1 cellular context compared by ENCODE assay signal in genomic region chr6:89745728-89746127, GRCh38.
TF ChIP-seq lines count a peak whose summit lies in the region.

No MANE protein-coding gene starts in this region.

TF ChIP-seq in GM23338, 12 proteins besides CTCF, POLR2A, EP300 and RAD21 (continued from another document):
- TF ChIP-seq, protein P1, sequence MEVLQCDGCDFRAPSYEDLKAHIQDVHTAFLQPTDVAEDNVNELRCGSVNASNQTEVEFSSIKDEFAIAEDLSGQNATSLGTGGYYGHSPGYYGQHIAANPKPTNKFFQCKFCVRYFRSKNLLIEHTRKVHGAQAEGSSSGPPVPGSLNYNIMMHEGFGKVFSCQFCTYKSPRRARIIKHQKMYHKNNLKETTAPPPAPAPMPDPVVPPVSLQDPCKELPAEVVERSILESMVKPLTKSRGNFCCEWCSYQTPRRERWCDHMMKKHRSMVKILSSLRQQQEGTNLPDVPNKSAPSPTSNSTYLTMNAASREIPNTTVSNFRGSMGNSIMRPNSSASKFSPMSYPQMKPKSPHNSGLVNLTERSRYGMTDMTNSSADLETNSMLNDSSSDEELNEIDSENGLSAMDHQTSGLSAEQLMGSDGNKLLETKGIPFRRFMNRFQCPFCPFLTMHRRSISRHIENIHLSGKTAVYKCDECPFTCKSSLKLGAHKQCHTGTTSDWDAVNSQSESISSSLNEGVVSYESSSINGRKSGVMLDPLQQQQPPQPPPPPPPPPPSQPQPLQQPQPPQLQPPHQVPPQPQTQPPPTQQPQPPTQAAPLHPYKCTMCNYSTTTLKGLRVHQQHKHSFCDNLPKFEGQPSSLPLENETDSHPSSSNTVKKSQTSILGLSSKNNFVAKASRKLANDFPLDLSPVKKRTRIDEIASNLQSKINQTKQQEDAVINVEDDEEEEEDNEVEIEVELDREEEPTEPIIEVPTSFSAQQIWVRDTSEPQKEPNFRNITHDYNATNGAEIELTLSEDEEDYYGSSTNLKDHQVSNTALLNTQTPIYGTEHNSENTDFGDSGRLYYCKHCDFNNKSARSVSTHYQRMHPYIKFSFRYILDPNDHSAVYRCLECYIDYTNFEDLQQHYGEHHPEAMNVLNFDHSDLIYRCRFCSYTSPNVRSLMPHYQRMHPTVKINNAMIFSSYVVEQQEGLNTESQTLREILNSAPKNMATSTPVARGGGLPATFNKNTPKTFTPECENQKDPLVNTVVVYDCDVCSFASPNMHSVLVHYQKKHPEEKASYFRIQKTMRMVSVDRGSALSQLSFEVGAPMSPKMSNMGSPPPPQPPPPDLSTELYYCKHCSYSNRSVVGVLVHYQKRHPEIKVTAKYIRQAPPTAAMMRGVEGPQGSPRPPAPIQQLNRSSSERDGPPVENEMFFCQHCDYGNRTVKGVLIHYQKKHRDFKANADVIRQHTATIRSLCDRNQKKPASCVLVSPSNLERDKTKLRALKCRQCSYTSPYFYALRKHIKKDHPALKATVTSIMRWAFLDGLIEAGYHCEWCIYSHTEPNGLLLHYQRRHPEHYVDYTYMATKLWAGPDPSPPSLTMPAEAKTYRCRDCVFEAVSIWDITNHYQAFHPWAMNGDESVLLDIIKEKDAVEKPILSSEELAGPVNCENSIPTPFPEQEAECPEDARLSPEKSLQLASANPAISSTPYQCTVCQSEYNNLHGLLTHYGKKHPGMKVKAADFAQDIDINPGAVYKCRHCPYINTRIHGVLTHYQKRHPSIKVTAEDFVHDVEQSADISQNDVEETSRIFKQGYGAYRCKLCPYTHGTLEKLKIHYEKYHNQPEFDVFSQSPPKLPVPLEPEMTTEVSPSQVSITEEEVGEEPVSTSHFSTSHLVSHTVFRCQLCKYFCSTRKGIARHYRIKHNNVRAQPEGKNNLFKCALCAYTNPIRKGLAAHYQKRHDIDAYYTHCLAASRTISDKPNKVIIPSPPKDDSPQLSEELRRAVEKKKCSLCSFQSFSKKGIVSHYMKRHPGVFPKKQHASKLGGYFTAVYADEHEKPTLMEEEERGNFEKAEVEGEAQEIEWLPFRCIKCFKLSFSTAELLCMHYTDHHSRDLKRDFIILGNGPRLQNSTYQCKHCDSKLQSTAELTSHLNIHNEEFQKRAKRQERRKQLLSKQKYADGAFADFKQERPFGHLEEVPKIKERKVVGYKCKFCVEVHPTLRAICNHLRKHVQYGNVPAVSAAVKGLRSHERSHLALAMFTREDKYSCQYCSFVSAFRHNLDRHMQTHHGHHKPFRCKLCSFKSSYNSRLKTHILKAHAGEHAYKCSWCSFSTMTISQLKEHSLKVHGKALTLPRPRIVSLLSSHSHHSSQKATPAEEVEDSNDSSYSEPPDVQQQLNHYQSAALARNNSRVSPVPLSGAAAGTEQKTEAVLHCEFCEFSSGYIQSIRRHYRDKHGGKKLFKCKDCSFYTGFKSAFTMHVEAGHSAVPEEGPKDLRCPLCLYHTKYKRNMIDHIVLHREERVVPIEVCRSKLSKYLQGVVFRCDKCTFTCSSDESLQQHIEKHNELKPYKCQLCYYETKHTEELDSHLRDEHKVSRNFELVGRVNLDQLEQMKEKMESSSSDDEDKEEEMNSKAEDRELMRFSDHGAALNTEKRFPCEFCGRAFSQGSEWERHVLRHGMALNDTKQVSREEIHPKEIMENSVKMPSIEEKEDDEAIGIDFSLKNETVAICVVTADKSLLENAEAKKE (CRISPR knock-in tag; IDR thresholded peaks at IDR 0.05) = no peak
- TF ChIP-seq JUNB (IDR thresholded peaks at IDR 0.05; ENCODE audit: unreplicated experiment) = no peak
- no peak for TF ChIP-seq ZNF331 (CRISPR knock-in tag; IDR thresholded peaks at IDR 0.05; ENCODE audit: low read depth)
- TF ChIP-seq ETS1 (IDR thresholded peaks at IDR 0.05) = no peak
- TF ChIP-seq EZH2phosphoT487 (IDR thresholded peaks at IDR 0.05; ENCODE audit: unreplicated experiment) = no peak
- TF ChIP-seq STAT1 (IDR thresholded peaks at IDR 0.05; ENCODE audit: unreplicated experiment) = no peak
- TF ChIP-seq NANOG (IDR thresholded peaks at IDR 0.05; ENCODE audit: borderline replicate concordance) = no peak
